In genomic region chr1:86913399-86913895, GRCh38 we compare ENCODE assay signal across 8 cellular contexts.
A peak's percentile ranks its signal among the peaks of the same experiment; 100 is the strongest.
DNase-seq lines count a peak whose midpoint lies in the region; ATAC-seq and TF ChIP-seq lines count a peak whose summit lies in the region.

No MANE protein-coding gene starts in this region.

- H3K9me2 ChIP-seq in OCI-LY1 (ENCODE audit: low read depth, low read length), result no peaks in the 10 kb centered on the region

- ATAC-seq in HG02763 (IDR thresholded peaks at IDR 0.05; ENCODE audit: unreplicated experiment), result no peak

- CTCF ChIA-PET in HEK293T (lab: Yijun Ruan, JAX), result no interaction called here

- H3F3A ChIP-seq in OCI-LY1 (ENCODE audit: insufficient read depth, low read length), result no peaks in the 10 kb centered on the region

- H3K9ac ChIP-seq in OCI-LY1 (ENCODE audit: low read length), result peak overlapping the region; percentile 97
- peak overlapping the region; percentile 89 for H3K9ac ChIP-seq in iPS-18a (ENCODE audit: low read length)

- peak overlapping the region; percentile 87 for H3K27ac ChIP-seq in OCI-LY1 (ENCODE audit: low read depth, low read length, poor library complexity, severe bottlenecking)
- H3K27ac ChIP-seq in iPS-18a (ENCODE audit: low read length), result peak overlapping the region; percentile 98

- H2AFZ ChIP-seq in OCI-LY1 (ENCODE audit: low read length), result 0 out of 2 replicates have a peak overlapping the region, but pooled peaks have one; percentile 2

- peak overlapping the region; percentile 86 for H3K4me2 ChIP-seq in OCI-LY1 (ENCODE audit: low read length)

- H3K4me1 ChIP-seq in OCI-LY1 (ENCODE audit: insufficient read depth, low read length, severe bottlenecking) (peaks cover 41% of the 10 kb centered on the region), iPS-18a (ENCODE audit: control insufficient read depth, low read depth, low read length) (peaks cover 10% of the 10 kb centered on the region)

- DNase-seq in EL, result peak; percentile 54
- DNase-seq in HEK293T (ENCODE audit: extremely low spot score), result no peak
- DNase-seq in activated naive CD4-positive, alpha-beta T cell treated with anti-CD3 and anti-CD28 coated beads, Interleukin-2, amount 50 U/mL, for 16 hours, result peak; percentile 40
- peak; percentile 45 for DNase-seq in stimulated activated CD4-positive, alpha-beta T cell treated with anti-CD3 and anti-CD28 coated beads, Interleukin-4, amount 100 ng/mL, for 24 hours
- no peak for DNase-seq in effector CD8-positive, alpha-beta T cell (lab: John Stamatoyannopoulos, UW)

- no peak for TF ChIP-seq CTCF in OCI-LY1 (IDR thresholded peaks at IDR 0.05; ENCODE audit: low read length)

- H3K36me3 ChIP-seq in OCI-LY1 (ENCODE audit: insufficient read depth, low read length) (peaks cover 29% of the 10 kb centered on the region), iPS-18a (ENCODE audit: control insufficient read depth, low read depth, low read length) (no peaks in the 10 kb centered on the region)

- H4K20me1 ChIP-seq in OCI-LY1 (ENCODE audit: insufficient read depth, low read length), result no peaks in the 10 kb centered on the region

- no peaks in the 10 kb centered on the region for H3K9me3 ChIP-seq in OCI-LY1 (ENCODE audit: low read length)
- H3K9me3 ChIP-seq in iPS-18a (ENCODE audit: control insufficient read depth, low read depth, low read length), result no peaks in the 10 kb centered on the region

- POLR2A ChIA-PET in HEK293T (lab: Yijun Ruan, JAX), result interaction anchor here (0.5 to 1.4 kb wide), 7 partner anchors 8 to 88 kb away, joined by 3 to 6 read pairs (median 4); no protein-coding TSS in a partner anchor

- H3K4me3 ChIP-seq in OCI-LY1 (ENCODE audit: low read depth, low read length, poor library complexity, severe bottlenecking), result peak overlapping the region; percentile 96
- peak overlapping the region; percentile 88 for H3K4me3 ChIP-seq in iPS-18a (ENCODE audit: low read length)

- H3K27me3 ChIP-seq in OCI-LY1 (ENCODE audit: insufficient read depth, low read length), result no peaks in the 10 kb centered on the region
- H3K27me3 ChIP-seq in iPS-18a (ENCODE audit: control insufficient read depth, insufficient read depth, low read length), result no peaks in the 10 kb centered on the region

- H3K79me2 ChIP-seq in OCI-LY1 (ENCODE audit: insufficient read depth, low read length), result peaks cover 91% of the 10 kb centered on the region

TF ChIP-seq in HEK293T, 16 proteins besides CTCF, POLR2A, EP300 and RAD21:
- no peak for TF ChIP-seq ZNF384 (IDR thresholded peaks at IDR 0.05)
- TF ChIP-seq L3MBTL2 (conservative IDR thresholded peaks at IDR 0.05), result peak; percentile 8; the same call in 1 of the 2 replicates
TF ChIP-seq in HEK293T: peak in this region for 1.

Comparison
In these comparisons a context has a peak if more than half of its experiments do, and no peak if none do; other contexts are left out.
1. DNase-seq: peak in EL (single experiment), activated naive CD4-positive, alpha-beta T cell treated with anti-CD3 and anti-CD28 coated beads, Interleukin-2, amount 50 U/mL, for 16 hours (single experiment) and stimulated activated CD4-positive, alpha-beta T cell treated with anti-CD3 and anti-CD28 coated beads, Interleukin-4, amount 100 ng/mL, for 24 hours (single experiment); none in HEK293T (single experiment) and effector CD8-positive, alpha-beta T cell (single experiment).